Comparison of ENCODE assay signal across 9 cellular contexts in genomic region chr4:101349346-101350064, GRCh38. TPM values are rescaled to one million over a fixed set of nuclear protein-coding genes. Genes with fewer than 3 reads are reported as not detected.
DNase-seq lines count a peak whose midpoint lies in the region; ATAC-seq, FAIRE-seq and TF ChIP-seq lines count a peak whose summit lies in the region.
"Had no signal": no experiment of that assay in that cellular context is flagged by ENCODE, and none has a peak within 500 bp of the region (broad histone marks: within the 10 kb centered on the region; RNA-seq: fewer than 3 reads in every experiment).

No MANE protein-coding gene starts in this region.

- DNase-seq in DMS153 treated with DMSO at 0.1 percent for 48 hours (lab: John Stamatoyannopoulos, UW; ENCODE audit: unreplicated experiment) = peak; percentile 71
- DNase-seq in NCI-H446 (lab: John Stamatoyannopoulos, UW) = peak; percentile 70 to 91
- peak; percentile 35 for DNase-seq in fibroblast of mammary gland (ENCODE audit: low read depth)
- DNase-seq in sciatic nerve (ENCODE audit: low spot score) = peak; percentile 69
- DNase-seq in mesendoderm = no peak
- no peak for DNase-seq in GM19239 (ENCODE audit: insufficient read length, low spot score)
- no peak for DNase-seq in T-helper 1 cell
- DNase-seq in GM19240 (ENCODE audit: insufficient read length, low spot score) = no peak

- no peak overlapping the region for H2BK120ac ChIP-seq in mesendoderm (ENCODE audit: low read depth, low read length)

- no peak overlapping the region for H2AK5ac ChIP-seq in mesendoderm (ENCODE audit: low read length)

- no peak overlapping the region for H4K5ac ChIP-seq in mesendoderm (ENCODE audit: low read length)

- no peak overlapping the region for H3K9ac ChIP-seq in mesendoderm (ENCODE audit: low read length)

- TF ChIP-seq CTCF in fibroblast of mammary gland (conservative IDR thresholded peaks at IDR 0.05; ENCODE audit: control insufficient read depth, insufficient read depth, low read depth, low read length) = no peak

- intact Hi-C loops in sciatic nerve (cut with DNase I) = loop anchor here (10.0 kb wide), 1 partner anchor 65 kb away; no protein-coding TSS in a partner anchor

- no peak overlapping the region for H2BK15ac ChIP-seq in mesendoderm (replicated peaks; ENCODE audit: low read depth)

- H3K18ac ChIP-seq in mesendoderm (ENCODE audit: low read length) = no peak overlapping the region

- peaks cover 2% of the 10 kb centered on the region for H3K79me1 ChIP-seq in mesendoderm (ENCODE audit: low read length)

- H3K23ac ChIP-seq in mesendoderm (ENCODE audit: low read length) = no peak overlapping the region

- H3K4me2 ChIP-seq in mesendoderm (ENCODE audit: low read length) = no peak overlapping the region

- H3K27ac ChIP-seq in mesendoderm (ENCODE audit: low read depth, low read length) = no peak overlapping the region

- H3K79me2 ChIP-seq in mesendoderm (ENCODE audit: control insufficient read depth, insufficient read depth, low read length) = peaks cover 7% of the 10 kb centered on the region

- no peaks in the 10 kb centered on the region for H3K36me3 ChIP-seq in mesendoderm (ENCODE audit: control insufficient read depth, insufficient read depth, low read length)

- H3K56ac ChIP-seq in mesendoderm (ENCODE audit: low read length) = no peak overlapping the region

- H2BK5ac ChIP-seq in mesendoderm (ENCODE audit: low read length) = no peak overlapping the region

- H3K27me3 ChIP-seq in mesendoderm (ENCODE audit: insufficient read depth, low read length, poor library complexity) = no peaks in the 10 kb centered on the region

- H3K4me1 ChIP-seq in mesendoderm (ENCODE audit: control insufficient read depth, low read depth, low read length) = no peaks in the 10 kb centered on the region

- H3K4me3 ChIP-seq in fibroblast of mammary gland (ENCODE audit: control insufficient read depth, low read depth, low read length) (no peak overlapping the region), mesendoderm (ENCODE audit: low read length) (no peak overlapping the region)

- no peak for ATAC-seq in sciatic nerve

- FAIRE-seq in GM19239 (lab: Jason Lieb, UNC) = no peak
- FAIRE-seq: RCC 7860 had no signal

- no CpG with 5 or more reads among the region's 4 CpGs for WGBS in mesendoderm (ENCODE audit: extremely low coverage, insufficient coverage, low lambda C conversion rate)

- H4K8ac ChIP-seq in mesendoderm (ENCODE audit: low read depth, low read length) = no peak overlapping the region

- H3K4ac ChIP-seq in mesendoderm (ENCODE audit: low read depth, low read length) = no peak overlapping the region

RNA-seq across cellular contexts. Expression of gene PPP3CA, which starts 2.2 kb away (rescaled TPM):
- total RNA-seq in sciatic nerve = 56.8 TPM
- polyA plus RNA-seq in mesendoderm (2013, experiment 1 of 2) = 34.6 TPM
- polyA plus RNA-seq in mesendoderm (2013, experiment 2 of 2) = 35.3 TPM

Comparison
In these comparisons a context has a peak if more than half of its experiments do, and no peak if none do; other contexts are left out.
1. DNase-seq: peak in DMS153 treated with DMSO at 0.1 percent for 48 hours (single experiment), NCI-H446 (2 of 2), fibroblast of mammary gland (single experiment) and sciatic nerve (single experiment); none in mesendoderm (single experiment), GM19239 (single experiment), T-helper 1 cell (0 of 5) and GM19240 (single experiment).